In genomic region chr4:112523008-112523440, GRCh38 we compare ENCODE assay signal across 2 cellular contexts.
TF ChIP-seq lines count a peak whose summit lies in the region.

No MANE protein-coding gene starts in this region.

TF ChIP-seq in GM12878, 131 proteins besides CTCF, POLR2A, EP300 and RAD21:
- TF ChIP-seq IRF4 (IDR thresholded peaks at IDR 0.05; ENCODE audit: low read depth, low read length) = no peak
- TF ChIP-seq CREM (IDR thresholded peaks at IDR 0.05; ENCODE audit: low read depth) = 0 out of 2 replicates have a peak, but pooled peaks have one; percentile 38
- TF ChIP-seq MXI1 (IDR thresholded peaks at IDR 0.05; ENCODE audit: low read depth, low read length) = peak; percentile 34; the same call in 1 of the 2 replicates
- TF ChIP-seq PAX5 (IDR thresholded peaks at IDR 0.05; ENCODE audit: borderline replicate concordance, low read depth, low read length) = no peak
- peak in 1 of 2 experiments; percentile 46; a peak in 1 of 4 replicates for TF ChIP-seq IKZF2 (IDR thresholded peaks at IDR 0.05)
- TF ChIP-seq ZBED1 (IDR thresholded peaks at IDR 0.05; ENCODE audit: borderline replicate concordance) = no peak
- peak; percentile 65; the same call in 1 of the 2 replicates for TF ChIP-seq CHD2 (IDR thresholded peaks at IDR 0.05; ENCODE audit: borderline replicate concordance, low read depth, low read length)
- TF ChIP-seq EGR1 (IDR thresholded peaks at IDR 0.05; ENCODE audit: borderline replicate concordance in 1 of 2, low read depth in 2 of 2, low read length in 2 of 2) = peak in 1 of 2 experiments; percentile 86; a peak in 2 of 3 replicates
- TF ChIP-seq, protein P1, sequence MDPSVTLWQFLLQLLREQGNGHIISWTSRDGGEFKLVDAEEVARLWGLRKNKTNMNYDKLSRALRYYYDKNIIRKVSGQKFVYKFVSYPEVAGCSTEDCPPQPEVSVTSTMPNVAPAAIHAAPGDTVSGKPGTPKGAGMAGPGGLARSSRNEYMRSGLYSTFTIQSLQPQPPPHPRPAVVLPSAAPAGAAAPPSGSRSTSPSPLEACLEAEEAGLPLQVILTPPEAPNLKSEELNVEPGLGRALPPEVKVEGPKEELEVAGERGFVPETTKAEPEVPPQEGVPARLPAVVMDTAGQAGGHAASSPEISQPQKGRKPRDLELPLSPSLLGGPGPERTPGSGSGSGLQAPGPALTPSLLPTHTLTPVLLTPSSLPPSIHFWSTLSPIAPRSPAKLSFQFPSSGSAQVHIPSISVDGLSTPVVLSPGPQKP (IDR thresholded peaks at IDR 0.05; ENCODE audit: low read depth, low read length) = no peak
- peak; percentile 55; the same call in 1 of the 2 replicates for TF ChIP-seq EED (IDR thresholded peaks at IDR 0.05; ENCODE audit: low read depth)
- peak in 1 of 2 experiments; percentile 17; a peak in 1 of 4 replicates for TF ChIP-seq ETV6 (conservative IDR thresholded peaks at IDR 0.05 in 1 of 2, IDR thresholded peaks at IDR 0.05 in 1 of 2; ENCODE audit: borderline replicate concordance in 1 of 2, low read depth in 1 of 2)
- TF ChIP-seq BACH1 (IDR thresholded peaks at IDR 0.05; ENCODE audit: borderline replicate concordance) = peak; percentile 13; the same call in 1 of the 2 replicates
- TF ChIP-seq GATAD2B (conservative IDR thresholded peaks at IDR 0.05; ENCODE audit: low read depth) = 0 out of 2 replicates have a peak, but pooled peaks have one; percentile 19

TF ChIP-seq in HepG2, 621 proteins besides CTCF, POLR2A, EP300 and RAD21:
- TF ChIP-seq NAIF1 (CRISPR knock-in tag; IDR thresholded peaks at IDR 0.05; ENCODE audit: borderline replicate concordance) = 0 out of 2 replicates have a peak, but pooled peaks have one; percentile 25
- TF ChIP-seq HNRNPLL (IDR thresholded peaks at IDR 0.05; ENCODE audit: low read depth, low read length, poor library complexity, severe bottlenecking) = peak; percentile 99
- no peak for TF ChIP-seq SCMH1 (CRISPR knock-in tag; IDR thresholded peaks at IDR 0.05; ENCODE audit: borderline replicate concordance)
- peak; percentile 69 for TF ChIP-seq ZNF574 (CRISPR knock-in tag; IDR thresholded peaks at IDR 0.05)
- no peak for TF ChIP-seq ZFP36 (IDR thresholded peaks at IDR 0.05; ENCODE audit: borderline replicate concordance, low read depth, low read length, partially characterized antibody)
- TF ChIP-seq MYPOP (CRISPR knock-in tag; IDR thresholded peaks at IDR 0.05) = peak; percentile 93
